Comparison of ENCODE assay signal across 1 cellular context in the genomic region with DNA sequence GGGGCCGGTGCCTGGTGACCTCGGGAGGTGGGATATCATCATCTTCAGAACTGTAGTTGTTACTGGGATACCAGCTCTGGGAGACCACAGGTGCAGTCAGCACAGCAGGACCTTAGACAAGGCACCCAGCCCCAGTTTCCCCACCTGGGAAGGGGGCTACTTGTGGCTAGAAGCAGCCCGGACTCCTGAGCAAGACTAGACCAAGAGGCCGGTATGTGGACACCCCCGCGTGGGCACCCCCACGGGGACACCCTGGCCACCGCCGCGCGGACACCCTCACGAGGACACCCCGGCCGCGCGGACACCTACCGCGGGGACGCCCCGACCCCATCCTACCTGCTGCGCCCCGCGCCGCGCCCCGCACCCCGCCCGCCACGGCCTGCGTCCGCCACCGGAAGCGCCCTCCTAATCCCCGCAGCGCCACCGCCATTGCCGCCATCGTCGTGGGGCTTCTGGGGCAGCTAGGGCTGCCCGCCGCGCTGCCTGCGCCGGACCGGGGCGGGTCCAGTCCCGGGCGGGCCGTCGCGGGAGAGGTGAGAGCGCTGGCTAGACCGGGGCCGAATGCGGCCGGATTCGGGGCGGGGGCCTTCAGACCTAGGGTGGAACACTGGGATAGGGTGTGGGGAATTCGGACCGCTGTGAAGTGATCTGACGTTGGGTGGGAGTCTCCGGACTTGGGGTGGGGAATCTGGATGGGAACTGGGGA.
TF ChIP-seq lines count a peak whose summit lies in the region.

Gene COMT, plus strand, starts transcription at position 408 of the 706 bp plus-strand sequence. CDS start 20,755 bp downstream, outside the sequence.
Gene TXNRD2, minus strand, starts transcription at position 454 of the 706 bp plus-strand sequence. Its CDS starts 15 bp downstream, at position 439.

TF ChIP-seq in K562, 482 proteins besides CTCF, POLR2A, EP300 and RAD21 (continued from another document and continues in another):
- TF ChIP-seq E2F6 (IDR thresholded peaks at IDR 0.05; ENCODE audit: borderline replicate concordance in 1 of 2, extremely low read depth in 1 of 2, insufficient read depth in 1 of 2, insufficient read length in 1 of 2, low read depth in 1 of 2, low read length in 1 of 2, poor library complexity in 1 of 2, severe bottlenecking in 1 of 2) = peak; percentile 83 to 96
- TF ChIP-seq SRF (CRISPR knock-in tag; IDR thresholded peaks at IDR 0.05) = peak in 1 of 2 experiments; percentile 93; a peak in 3 of 4 replicates
- TF ChIP-seq, protein P1, sequence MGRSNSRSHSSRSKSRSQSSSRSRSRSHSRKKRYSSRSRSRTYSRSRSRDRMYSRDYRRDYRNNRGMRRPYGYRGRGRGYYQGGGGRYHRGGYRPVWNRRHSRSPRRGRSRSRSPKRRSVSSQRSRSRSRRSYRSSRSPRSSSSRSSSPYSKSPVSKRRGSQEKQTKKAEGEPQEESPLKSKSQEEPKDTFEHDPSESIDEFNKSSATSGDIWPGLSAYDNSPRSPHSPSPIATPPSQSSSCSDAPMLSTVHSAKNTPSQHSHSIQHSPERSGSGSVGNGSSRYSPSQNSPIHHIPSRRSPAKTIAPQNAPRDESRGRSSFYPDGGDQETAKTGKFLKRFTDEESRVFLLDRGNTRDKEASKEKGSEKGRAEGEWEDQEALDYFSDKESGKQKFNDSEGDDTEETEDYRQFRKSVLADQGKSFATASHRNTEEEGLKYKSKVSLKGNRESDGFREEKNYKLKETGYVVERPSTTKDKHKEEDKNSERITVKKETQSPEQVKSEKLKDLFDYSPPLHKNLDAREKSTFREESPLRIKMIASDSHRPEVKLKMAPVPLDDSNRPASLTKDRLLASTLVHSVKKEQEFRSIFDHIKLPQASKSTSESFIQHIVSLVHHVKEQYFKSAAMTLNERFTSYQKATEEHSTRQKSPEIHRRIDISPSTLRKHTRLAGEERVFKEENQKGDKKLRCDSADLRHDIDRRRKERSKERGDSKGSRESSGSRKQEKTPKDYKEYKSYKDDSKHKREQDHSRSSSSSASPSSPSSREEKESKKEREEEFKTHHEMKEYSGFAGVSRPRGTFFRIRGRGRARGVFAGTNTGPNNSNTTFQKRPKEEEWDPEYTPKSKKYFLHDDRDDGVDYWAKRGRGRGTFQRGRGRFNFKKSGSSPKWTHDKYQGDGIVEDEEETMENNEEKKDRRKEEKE (IDR thresholded peaks at IDR 0.05; ENCODE audit: borderline replicate concordance in 1 of 2, control insufficient read depth in 1 of 2, low read depth in 2 of 2, low read length in 1 of 2) = no peak
- TF ChIP-seq KDM1A (IDR thresholded peaks at IDR 0.05) = no peak
- no peak for TF ChIP-seq TRIM24 (IDR thresholded peaks at IDR 0.05)
- peak; percentile 97 for TF ChIP-seq KDM5B (IDR thresholded peaks at IDR 0.05; ENCODE audit: insufficient replicate concordance, low read depth, low read length)
- TF ChIP-seq ZNF239 (CRISPR knock-in tag; IDR thresholded peaks at IDR 0.05) = peak; percentile 36
- TF ChIP-seq TFAM (CRISPR knock-in tag; conservative IDR thresholded peaks at IDR 0.05) = no peak
- no peak for TF ChIP-seq COPS2 (conservative IDR thresholded peaks at IDR 0.05)
- no peak for TF ChIP-seq PHF21A (IDR thresholded peaks at IDR 0.05; ENCODE audit: borderline replicate concordance, low read depth)
- TF ChIP-seq SRSF7 (optimal IDR thresholded peaks at IDR 0.05; ENCODE audit: low read depth, low read length) = no peak
- no peak for TF ChIP-seq RBM17 (IDR thresholded peaks at IDR 0.05; ENCODE audit: borderline replicate concordance, low read depth, low read length)
- TF ChIP-seq, protein P2, sequence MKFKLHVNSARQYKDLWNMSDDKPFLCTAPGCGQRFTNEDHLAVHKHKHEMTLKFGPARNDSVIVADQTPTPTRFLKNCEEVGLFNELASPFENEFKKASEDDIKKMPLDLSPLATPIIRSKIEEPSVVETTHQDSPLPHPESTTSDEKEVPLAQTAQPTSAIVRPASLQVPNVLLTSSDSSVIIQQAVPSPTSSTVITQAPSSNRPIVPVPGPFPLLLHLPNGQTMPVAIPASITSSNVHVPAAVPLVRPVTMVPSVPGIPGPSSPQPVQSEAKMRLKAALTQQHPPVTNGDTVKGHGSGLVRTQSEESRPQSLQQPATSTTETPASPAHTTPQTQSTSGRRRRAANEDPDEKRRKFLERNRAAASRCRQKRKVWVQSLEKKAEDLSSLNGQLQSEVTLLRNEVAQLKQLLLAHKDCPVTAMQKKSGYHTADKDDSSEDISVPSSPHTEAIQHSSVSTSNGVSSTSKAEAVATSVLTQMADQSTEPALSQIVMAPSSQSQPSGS (CRISPR knock-in tag; IDR thresholded peaks at IDR 0.05) = no peak
- peak; percentile 18 for TF ChIP-seq RBM39 (optimal IDR thresholded peaks at IDR 0.05; ENCODE audit: low read depth, low read length)
- TF ChIP-seq ZNF408 (CRISPR knock-in tag; IDR thresholded peaks at IDR 0.05; ENCODE audit: low read depth) = no peak
- TF ChIP-seq GTF2B (IDR thresholded peaks at IDR 0.05; ENCODE audit: extremely low read depth, insufficient read length) = no peak
- peak; percentile 85; the same call in 1 of the 2 replicates for TF ChIP-seq ZC3H11A (IDR thresholded peaks at IDR 0.05; ENCODE audit: low read depth, low read length)
- peak; percentile 61; the same call in 1 of the 2 replicates for TF ChIP-seq ZNF41 (CRISPR knock-in tag; conservative IDR thresholded peaks at IDR 0.05)
- 0 out of 2 replicates have a peak, but pooled peaks have one; percentile 33 for TF ChIP-seq SMC3 (conservative IDR thresholded peaks at IDR 0.05; ENCODE audit: insufficient read depth, low read depth, low read length)
- no peak for TF ChIP-seq NFIX (CRISPR knock-in tag; IDR thresholded peaks at IDR 0.05; ENCODE audit: low read depth)
- TF ChIP-seq CBFA2T3 (IDR thresholded peaks at IDR 0.05) = no peak
- no peak for TF ChIP-seq KAT2B (IDR thresholded peaks at IDR 0.05; ENCODE audit: low read depth, low read length)
- peak; percentile 84 for TF ChIP-seq KLF6 (CRISPR knock-in tag; IDR thresholded peaks at IDR 0.05; ENCODE audit: borderline replicate concordance)
- TF ChIP-seq HCFC1 (IDR thresholded peaks at IDR 0.05; ENCODE audit: low read depth, low read length) = peak; percentile 79
- TF ChIP-seq ZC3H4 (CRISPR knock-in tag; IDR thresholded peaks at IDR 0.05; ENCODE audit: borderline replicate concordance) = no peak
- no peak for TF ChIP-seq IRF9 (tag; IDR thresholded peaks at IDR 0.05)
- TF ChIP-seq NFYB (IDR thresholded peaks at IDR 0.05; ENCODE audit: extremely low read depth, insufficient read length) = no peak
- peak; percentile 98 for TF ChIP-seq ZHX1 (conservative IDR thresholded peaks at IDR 0.05; ENCODE audit: low read length)
- peak; percentile 99 for TF ChIP-seq PCBP1 (IDR thresholded peaks at IDR 0.05; ENCODE audit: low read depth, low read length, poor library complexity, severe bottlenecking)
- TF ChIP-seq GATAD2B (IDR thresholded peaks at IDR 0.05; ENCODE audit: borderline replicate concordance) = no peak
- TF ChIP-seq ZNF263 (CRISPR knock-in tag; IDR thresholded peaks at IDR 0.05; ENCODE audit: borderline replicate concordance) = no peak
- TF ChIP-seq ZNF740 (CRISPR knock-in tag; IDR thresholded peaks at IDR 0.05) = no peak
- peak; percentile 75 to 94; a peak in 3 of 4 replicates for TF ChIP-seq ZNF740 (tag; IDR thresholded peaks at IDR 0.05)
- TF ChIP-seq ZNF561 (CRISPR knock-in tag; conservative IDR thresholded peaks at IDR 0.05) = 0 out of 2 replicates have a peak, but pooled peaks have one; percentile 54
- TF ChIP-seq ZFP1 (CRISPR knock-in tag; IDR thresholded peaks at IDR 0.05) = peak; percentile 2; the same call in 1 of the 2 replicates
- TF ChIP-seq XRCC5 (IDR thresholded peaks at IDR 0.05; ENCODE audit: low read depth, low read length) = peak; percentile 79; the same call in 1 of the 2 replicates
- no peak for TF ChIP-seq HOXB6 (CRISPR knock-in tag; IDR thresholded peaks at IDR 0.05; ENCODE audit: borderline replicate concordance)
- no peak for TF ChIP-seq ESRRA (IDR thresholded peaks at IDR 0.05; ENCODE audit: borderline replicate concordance, low read depth)
- peak; percentile 72 for TF ChIP-seq HNRNPK (IDR thresholded peaks at IDR 0.05; ENCODE audit: low read depth, low read length, poor library complexity, severe bottlenecking)
- TF ChIP-seq, protein P3, sequence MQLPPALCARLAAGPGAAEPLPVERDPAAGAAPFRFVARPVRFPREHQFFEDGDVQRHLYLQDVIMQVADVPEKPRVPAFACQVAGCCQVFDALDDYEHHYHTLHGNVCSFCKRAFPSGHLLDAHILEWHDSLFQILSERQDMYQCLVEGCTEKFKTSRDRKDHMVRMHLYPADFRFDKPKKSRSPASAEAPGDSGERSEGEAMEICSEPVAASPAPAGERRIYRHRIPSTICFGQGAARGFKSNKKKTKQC (CRISPR knock-in tag; IDR thresholded peaks at IDR 0.05) = no peak
- no peak for TF ChIP-seq SOX6 (IDR thresholded peaks at IDR 0.05)
- no peak for TF ChIP-seq ZNF584 (CRISPR knock-in tag; IDR thresholded peaks at IDR 0.05; ENCODE audit: low read depth)
- no peak for TF ChIP-seq ARID3A (IDR thresholded peaks at IDR 0.05; ENCODE audit: borderline replicate concordance, low read depth, low read length)
- TF ChIP-seq ELF2 (CRISPR knock-in tag; IDR thresholded peaks at IDR 0.05) = peak; percentile 65; the same call in 1 of the 2 replicates
- TF ChIP-seq ZBED1 (IDR thresholded peaks at IDR 0.05) = no peak
- TF ChIP-seq YY1 (IDR thresholded peaks at IDR 0.05; ENCODE audit: borderline replicate concordance in 1 of 3, control insufficient read depth in 1 of 3, extremely low read depth in 1 of 3, insufficient read depth in 3 of 3, insufficient read length in 1 of 3, insufficient replicate concordance in 2 of 3, low read depth in 1 of 3, low read length in 2 of 3) = peak in 2 of 3 experiments; percentile 97 to 99
- peak; percentile 87 for TF ChIP-seq CHD1 (IDR thresholded peaks at IDR 0.05; ENCODE audit: low read length)
- TF ChIP-seq ZKSCAN3 (CRISPR knock-in tag; IDR thresholded peaks at IDR 0.05) = no peak
- TF ChIP-seq THRB (CRISPR knock-in tag; conservative IDR thresholded peaks at IDR 0.05) = no peak
- no peak for TF ChIP-seq ZC3H8 (IDR thresholded peaks at IDR 0.05)
